Comparison of ENCODE assay signal across 21 cellular contexts in the genomic region with DNA sequence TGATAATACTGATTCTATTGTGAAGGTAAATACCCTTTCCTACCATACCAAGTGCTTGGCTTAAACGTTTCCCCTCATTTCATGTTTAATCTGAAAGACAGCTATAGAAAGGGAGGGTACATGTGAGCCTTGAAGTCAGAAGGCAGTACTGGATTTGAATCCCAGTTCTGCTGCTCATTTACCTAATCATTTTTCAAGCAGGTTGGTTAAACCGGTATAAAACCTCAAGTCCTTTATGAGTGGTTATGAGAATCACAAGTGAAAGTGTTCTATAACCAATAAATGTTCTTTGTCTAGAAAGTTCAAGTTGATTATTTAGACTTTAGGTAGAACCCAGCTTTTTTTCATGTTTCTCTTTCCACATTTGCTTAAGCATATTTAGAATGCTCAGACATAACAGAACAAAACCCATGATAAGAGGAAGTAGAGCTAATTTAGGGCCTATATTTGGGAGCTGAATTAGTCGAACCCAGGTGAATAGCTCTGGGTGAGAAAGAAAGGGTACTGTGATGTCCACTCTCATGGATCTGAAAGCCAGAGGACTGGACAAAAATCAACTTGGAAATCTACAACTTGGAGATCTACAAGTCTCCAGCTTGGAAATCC. TPM values are rescaled to one million over a fixed set of nuclear protein-coding genes. Genes with fewer than 3 reads are reported as not detected.
"Had no signal": no experiment of that assay in that cellular context is flagged by ENCODE, and none has a peak within 500 bp of the region (broad histone marks: within the 10 kb centered on the region; RNA-seq: fewer than 3 reads in every experiment).

No MANE protein-coding gene starts in this region.

- H3K27ac Mint-ChIP-seq: activated naive CD4-positive, alpha-beta T cell treated with anti-CD3 and anti-CD28 coated beads, Interleukin-2, amount 50 U/mL, for 24 hours; brain; dendritic cell treated with granulocyte-macrophage colony-stimulating factor and Interleukin-4, amounts not matched to agents 40 ng/mL and 50 ng/mL, for 4 days; T-cell; T-helper 2 cell treated with Interferon-gamma antibody and Interleukin-4, amounts not matched to agents 5 μg/mL and 100 μg/mL, for 36 hours had no signal

- H3K4me1 ChIP-seq: parathyroid adenoma, testis, vagina had no signal

- H3K4me3 ChIP-seq: heart left ventricle, testis, vagina had no signal

- H3K9ac ChIP-seq: parathyroid adenoma had no signal

- H3K27me3 Mint-ChIP-seq: activated naive CD4-positive, alpha-beta T cell treated with anti-CD3 and anti-CD28 coated beads, Interleukin-2, amount 50 U/mL, for 24 hours; brain; dendritic cell treated with granulocyte-macrophage colony-stimulating factor and Interleukin-4, amounts not matched to agents 40 ng/mL and 50 ng/mL, for 4 days; T-cell had no signal

- H3K4me3 Mint-ChIP-seq: activated naive CD4-positive, alpha-beta T cell treated with anti-CD3 and anti-CD28 coated beads, Interleukin-2, amount 50 U/mL, for 24 hours; brain; dendritic cell treated with granulocyte-macrophage colony-stimulating factor and Interleukin-4, amounts not matched to agents 40 ng/mL and 50 ng/mL, for 4 days; T-cell; T-helper 2 cell treated with Interferon-gamma antibody and Interleukin-4, amounts not matched to agents 5 μg/mL and 100 μg/mL, for 36 hours had no signal

- H2AFZ ChIP-seq: parathyroid adenoma had no signal

- DNase-seq: activated CD4-positive, alpha-beta T cell treated with anti-CD3 and anti-CD28 coated beads, Interleukin-2, amount 50 U/mL, for 4 hours; activated effector memory CD4-positive, alpha-beta T cell treated with Interleukin-2 at 50 U/mL for 16 hours; aorta; caudate nucleus; effector CD4-positive, alpha-beta T cell; heart left ventricle; islet precursor cell; left colon; mesenchymal stem cell; nucleus accumbens; right cardiac atrium; T-cell; testis; trophoblast cell had no signal

- H3K27me3 ChIP-seq: heart left ventricle, testis, vagina had no signal

- H3K4me1 Mint-ChIP-seq: activated naive CD4-positive, alpha-beta T cell treated with anti-CD3 and anti-CD28 coated beads, Interleukin-2, amount 50 U/mL, for 24 hours; brain; T-cell had no signal

- H3K79me2 ChIP-seq: parathyroid adenoma had no signal

- H3K9me3 ChIP-seq: testis, vagina had no signal

- ATAC-seq: heart left ventricle, left colon, right cardiac atrium, T-cell had no signal

- H3K27ac ChIP-seq: heart left ventricle, parathyroid adenoma, testis, vagina had no signal

- H3K36me3 ChIP-seq: vagina had no signal

RNA-seq across cellular contexts. Expression of a gene that starts 29.7 kb away (rescaled TPM):
- total RNA-seq: testis, vagina had no signal
- polyA plus RNA-seq: neural cell had no signal
